In genomic region chr13:108566413-108567170, GRCh38 we compare ENCODE assay signal across 37 cellular contexts.
"Had no signal": no experiment of that assay in that cellular context is flagged by ENCODE, and none has a peak within 500 bp of the region (broad histone marks: within the 10 kb centered on the region; RNA-seq: fewer than 3 reads in every experiment).

No MANE protein-coding gene starts in this region.

- H3K4me3 ChIP-seq: adrenal gland, body of pancreas, breast epithelium had no signal

- H3K27me3 Mint-ChIP-seq: activated B cell treated with CpG ODN at 0.5 μM for 24 hours; activated CD4-positive, alpha-beta T cell treated with anti-CD3 and anti-CD28 coated beads, Interleukin-2, amount 10 ng/mL, durations not matched to agents 24 days and 14 days had no signal

- H3K27ac Mint-ChIP-seq: activated B cell treated with CpG ODN at 0.5 μM for 24 hours; activated CD4-positive, alpha-beta memory T cell treated with anti-CD3 and anti-CD28 coated beads for 36 hours; activated CD4-positive, alpha-beta T cell treated with anti-CD3 and anti-CD28 coated beads, Interleukin-2, amount 10 ng/mL, durations not matched to agents 24 days and 14 days; activated CD8-positive, alpha-beta T cell treated with anti-CD3 and anti-CD28 coated beads for 36 hours; activated naive CD4-positive, alpha-beta T cell treated with anti-CD3 and anti-CD28 coated beads for 36 hours; activated naive CD4-positive, alpha-beta T cell treated with anti-CD3 and anti-CD28 coated beads, Interleukin-2, amount 50 U/mL, for 72 hours; activated naive CD8-positive, alpha-beta T cell treated with anti-CD3 and anti-CD28 coated beads for 36 hours; activated T-cell treated with anti-CD3 and anti-CD28 coated beads, Interleukin-2, amount 50 U/mL, for 72 hours; activated T-helper 1 cell treated with anti-CD3 and anti-CD28 coated beads, Interleukin-12 subunit alpha, Interleukin-12 subunit beta, Interleukin-2, Interleukin-4 antibody, amounts not matched to agents 30 ng/mL and 10 ng/mL and 1 ng/mL, durations not matched to agents 14 hours and 24 hours and 36 hours; activated T-helper 17 cell treated with anti-CD3 and anti-CD28 coated beads, Interleukin-2, amount 50 U/mL, for 72 hours; T-helper 1 cell treated with Interleukin-12 subunit alpha and Interleukin-12 subunit beta and Interleukin-4 antibody, amounts not matched to agents 30 μg/mL and 1 μg/mL, for 36 hours; T-helper 2 cell treated with Interferon-gamma antibody and Interleukin-4, amounts not matched to agents 5 μg/mL and 100 μg/mL, for 36 hours had no signal

- H3K36me3 Mint-ChIP-seq: activated CD4-positive, alpha-beta memory T cell treated with anti-CD3 and anti-CD28 coated beads for 36 hours; activated naive CD4-positive, alpha-beta T cell treated with anti-CD3 and anti-CD28 coated beads, Interleukin-2, amount 50 U/mL, for 72 hours; activated naive CD8-positive, alpha-beta T cell treated with anti-CD3 and anti-CD28 coated beads for 36 hours had no signal

- H3K9me3 Mint-ChIP-seq: activated B cell treated with CpG ODN at 0.5 μM for 24 hours; activated CD4-positive, alpha-beta memory T cell treated with anti-CD3 and anti-CD28 coated beads for 36 hours; activated CD4-positive, alpha-beta T cell treated with anti-CD3 and anti-CD28 coated beads, Interleukin-2, amount 10 ng/mL, durations not matched to agents 24 days and 14 days; activated CD8-positive, alpha-beta T cell treated with anti-CD3 and anti-CD28 coated beads for 36 hours; activated naive CD4-positive, alpha-beta T cell treated with anti-CD3 and anti-CD28 coated beads for 36 hours; activated naive CD4-positive, alpha-beta T cell treated with anti-CD3 and anti-CD28 coated beads, Interleukin-2, amount 50 U/mL, for 72 hours; activated naive CD8-positive, alpha-beta T cell treated with anti-CD3 and anti-CD28 coated beads for 36 hours; activated T-cell treated with anti-CD3 and anti-CD28 coated beads, Interleukin-2, amount 50 U/mL, for 4 hours; activated T-cell treated with anti-CD3 and anti-CD28 coated beads, Interleukin-2, amount 50 U/mL, for 72 hours; activated T-helper 1 cell treated with anti-CD3 and anti-CD28 coated beads, Interleukin-12 subunit alpha, Interleukin-12 subunit beta, Interleukin-2, Interleukin-4 antibody, amounts not matched to agents 30 ng/mL and 10 ng/mL and 1 ng/mL, durations not matched to agents 14 hours and 24 hours and 36 hours; T-helper 1 cell treated with Interleukin-12 subunit alpha and Interleukin-12 subunit beta and Interleukin-4 antibody, amounts not matched to agents 30 μg/mL and 1 μg/mL, for 36 hours; T-helper 2 cell treated with Interferon-gamma antibody and Interleukin-4, amounts not matched to agents 5 μg/mL and 100 μg/mL, for 36 hours had no signal

- FAIRE-seq: astrocyte, TTC549 had no signal

- H3K4me1 ChIP-seq: adrenal gland, body of pancreas, breast epithelium had no signal

- H3K4me3 Mint-ChIP-seq: activated B cell treated with CpG ODN at 0.5 μM for 24 hours; activated CD4-positive, alpha-beta memory T cell treated with anti-CD3 and anti-CD28 coated beads for 36 hours; activated CD4-positive, alpha-beta T cell treated with anti-CD3 and anti-CD28 coated beads, Interleukin-2, amount 10 ng/mL, durations not matched to agents 24 days and 14 days; activated CD8-positive, alpha-beta T cell treated with anti-CD3 and anti-CD28 coated beads for 36 hours; activated naive CD4-positive, alpha-beta T cell treated with anti-CD3 and anti-CD28 coated beads for 36 hours; activated naive CD8-positive, alpha-beta T cell treated with anti-CD3 and anti-CD28 coated beads for 36 hours; activated T-cell treated with anti-CD3 and anti-CD28 coated beads, Interleukin-2, amount 50 U/mL, for 4 hours; activated T-cell treated with anti-CD3 and anti-CD28 coated beads, Interleukin-2, amount 50 U/mL, for 72 hours; activated T-helper 1 cell treated with anti-CD3 and anti-CD28 coated beads, Interleukin-12 subunit alpha, Interleukin-12 subunit beta, Interleukin-2, Interleukin-4 antibody, amounts not matched to agents 30 ng/mL and 10 ng/mL and 1 ng/mL, durations not matched to agents 14 hours and 24 hours and 36 hours; activated T-helper 17 cell treated with anti-CD3 and anti-CD28 coated beads, Interleukin-2, amount 50 U/mL, for 72 hours; T-helper 1 cell treated with Interleukin-12 subunit alpha and Interleukin-12 subunit beta and Interleukin-4 antibody, amounts not matched to agents 30 μg/mL and 1 μg/mL, for 36 hours; T-helper 2 cell treated with Interferon-gamma antibody and Interleukin-4, amounts not matched to agents 5 μg/mL and 100 μg/mL, for 36 hours had no signal

- H3K27ac ChIP-seq: adrenal gland, body of pancreas, brain microvascular endothelial cell, breast epithelium, VCaP had no signal

- DNase-seq: activated B cell treated with CpG ODN at 0.5 μM for 24 hours; activated CD4-positive, alpha-beta memory T cell treated with anti-CD3 and anti-CD28 coated beads for 36 hours; activated CD4-positive, alpha-beta T cell treated with anti-CD3 and anti-CD28 coated beads for 4 hours; activated CD4-positive, alpha-beta T cell treated with anti-CD3 and anti-CD28 coated beads, Interleukin-2, amount 10 ng/mL, durations not matched to agents 24 days and 14 days; activated CD4-positive, alpha-beta T cell treated with anti-CD3 and anti-CD28 coated beads, Interleukin-2, amount 50 U/mL, for 1 hour; activated CD4-positive, alpha-beta T cell treated with anti-CD3 and anti-CD28 coated beads, Interleukin-2, amount 50 U/mL, for 4 hours; activated CD4-positive, CD25-positive, alpha-beta regulatory T cell treated with anti-CD3 and anti-CD28 coated beads, Interleukin-2, amount 50 U/mL, for 72 hours; activated CD8-positive, alpha-beta memory T cell treated with anti-CD3 and anti-CD28 coated beads, Interleukin-2, amount 50 U/mL, for 4 hours; activated CD8-positive, alpha-beta T cell treated with anti-CD3 and anti-CD28 coated beads for 36 hours; activated effector memory CD4-positive, alpha-beta T cell treated with anti-CD3 and anti-CD28 coated beads, Interleukin-2, amount 50 U/mL, for 16 hours; activated gamma-delta T cell treated with Interleukin-2 at 50 U/mL for 16 hours; activated naive CD4-positive, alpha-beta T cell; activated naive CD4-positive, alpha-beta T cell treated with anti-CD3 and anti-CD28 coated beads for 36 hours; activated naive CD4-positive, alpha-beta T cell treated with anti-CD3 and anti-CD28 coated beads, Interleukin-2, amount 50 U/mL, for 16 hours; activated naive CD8-positive, alpha-beta T cell treated with anti-CD3 and anti-CD28 coated beads for 36 hours; activated T-cell treated with anti-CD3 and anti-CD28 coated beads for 4 hours; activated T-cell treated with anti-CD3 and anti-CD28 coated beads, Interleukin-2, amount 50 U/mL, for 1 hour; activated T-cell treated with anti-CD3 and anti-CD28 coated beads, Interleukin-2, amount 50 U/mL, for 4 hours; activated T-cell treated with anti-CD3 and anti-CD28 coated beads, Interleukin-2, amount 50 U/mL, for 72 hours; adrenal gland; amniotic stem cell; aorta; body of pancreas; brain microvascular endothelial cell; central memory CD4-positive, alpha-beta T cell; T-helper 1 cell; T-helper 2 cell; T-helper 9 cell had no signal

- ATAC-seq: activated CD8-positive, alpha-beta T cell treated with anti-CD3 and anti-CD28 coated beads for 36 hours; activated naive CD4-positive, alpha-beta T cell treated with anti-CD3 and anti-CD28 coated beads, Interleukin-2, amount 50 U/mL, for 72 hours; activated T-cell treated with anti-CD3 and anti-CD28 coated beads, Interleukin-2, amount 50 U/mL, for 4 hours; activated T-cell treated with anti-CD3 and anti-CD28 coated beads, Interleukin-2, amount 50 U/mL, for 72 hours; activated T-helper 17 cell treated with anti-CD3 and anti-CD28 coated beads, Interleukin-2, amount 50 U/mL, for 72 hours; body of pancreas had no signal

- H3K27me3 ChIP-seq: adrenal gland, body of pancreas, brain microvascular endothelial cell, breast epithelium had no signal

- H3K9me3 ChIP-seq: adrenal gland, body of pancreas, breast epithelium had no signal

- H3K36me3 ChIP-seq: adrenal gland, brain microvascular endothelial cell, breast epithelium had no signal

- H3K4me1 Mint-ChIP-seq: activated B cell treated with CpG ODN at 0.5 μM for 24 hours; activated CD4-positive, alpha-beta T cell treated with anti-CD3 and anti-CD28 coated beads, Interleukin-2, amount 10 ng/mL, durations not matched to agents 24 days and 14 days; activated naive CD8-positive, alpha-beta T cell treated with anti-CD3 and anti-CD28 coated beads for 36 hours; activated T-helper 17 cell treated with anti-CD3 and anti-CD28 coated beads, Interleukin-2, amount 50 U/mL, for 72 hours had no signal
